Comparison of ENCODE assay signal across 8 cellular contexts in genomic region chr1:156815307-156815826, GRCh38. TPM values are rescaled to one million over a fixed set of nuclear protein-coding genes. Genes with fewer than 3 reads are reported as not detected.
DNase-seq lines count a peak whose midpoint lies in the region; ATAC-seq and TF ChIP-seq lines count a peak whose summit lies in the region.

No MANE protein-coding gene starts in this region.

- no peaks in the 10 kb centered on the region for H3K79me1 ChIP-seq in neuronal stem cell (ENCODE audit: low read depth, low read length)

- H3K27me3 ChIP-seq in CD4-positive, alpha-beta memory T cell (ENCODE audit: insufficient read depth, low read length) = no peaks in the 10 kb centered on the region
- no peaks in the 10 kb centered on the region for H3K27me3 ChIP-seq in Peyer's patch
- peaks cover 0 to 13% (median 0%) of the 10 kb centered on the region in 4 donors for H3K27me3 ChIP-seq in esophagus squamous epithelium
- peaks cover 0 to 53% (median 19%) of the 10 kb centered on the region in 3 experiments for H3K27me3 ChIP-seq in neuronal stem cell (ENCODE audit: control insufficient read depth in 3 of 3, insufficient read depth in 3 of 3, low read depth in 1 of 3, low read length in 3 of 3)
- H3K27me3 ChIP-seq in suprapubic skin = no peaks in the 10 kb centered on the region

- no peak for TF ChIP-seq CTCF in Peyer's patch (IDR thresholded peaks at IDR 0.05)
- peak in 1 of 6 experiments; percentile 5 for TF ChIP-seq CTCF in esophagus squamous epithelium (IDR thresholded peaks at IDR 0.05)
- TF ChIP-seq CTCF in suprapubic skin (IDR thresholded peaks at IDR 0.05) = no peak

- H4K91ac ChIP-seq in neuronal stem cell (ENCODE audit: low read depth, low read length, poor library complexity) = peak overlapping the region; percentile 83

- H2AK5ac ChIP-seq in neuronal stem cell (ENCODE audit: low read depth, low read length) = no peak overlapping the region

- H3K14ac ChIP-seq in neuronal stem cell (ENCODE audit: low read length) = peak overlapping the region; percentile 10

- POLR2A ChIA-PET in CD4-positive, alpha-beta memory T cell (lab: Charles Lee; ENCODE audit: partially characterized antibody) = interaction anchor here (0.6 to 3.8 kb wide), 8 partner anchors 10 to 87 kb away, joined by 3 to 23 read pairs (median 15); partner anchors contain the start of genes HDGF, INSRR, ISG20L2 and METTL25B

- H2BK12ac ChIP-seq in neuronal stem cell (ENCODE audit: low read length) = no peak overlapping the region

- H3K4me2 ChIP-seq in neuronal stem cell (ENCODE audit: insufficient read depth, low read length, poor library complexity, severe bottlenecking) = no peak overlapping the region

- peaks cover 21% of the 10 kb centered on the region for H3K36me3 ChIP-seq in CD4-positive, alpha-beta memory T cell (ENCODE audit: insufficient read depth, low read length)
- no peaks in the 10 kb centered on the region for H3K36me3 ChIP-seq in Peyer's patch
- H3K36me3 ChIP-seq in esophagus squamous epithelium = no peaks in the 10 kb centered on the region
- no peaks in the 10 kb centered on the region for H3K36me3 ChIP-seq in neuronal stem cell (replicated peaks in 1 of 2; ENCODE audit: control insufficient read depth in 2 of 2, insufficient read depth in 2 of 2, low read length in 2 of 2)
- H3K36me3 ChIP-seq in suprapubic skin = no peaks in the 10 kb centered on the region

- peaks cover 70% of the 10 kb centered on the region for H3K4me1 ChIP-seq in CD4-positive, alpha-beta memory T cell (ENCODE audit: insufficient read depth, low read length)
- H3K4me1 ChIP-seq in Peyer's patch = peaks cover 0 to 23% (median 3%) of the 10 kb centered on the region in 4 donors
- H3K4me1 ChIP-seq in esophagus squamous epithelium = peaks cover 12 to 45% (median 21%) of the 10 kb centered on the region in 3 donors
- H3K4me1 ChIP-seq in neuronal stem cell (ENCODE audit: control insufficient read depth in 2 of 2, insufficient read depth in 1 of 2, low read depth in 1 of 2, low read length in 2 of 2) = peaks cover 9 to 13% of the 10 kb centered on the region in 2 donors
- peaks cover 17% of the 10 kb centered on the region for H3K4me1 ChIP-seq in suprapubic skin

- H3K4me3 ChIP-seq in CD4-positive, alpha-beta memory T cell (ENCODE audit: low read length in 2 of 2) = peak overlapping the region; percentile 73 to 97
- H3K4me3 ChIP-seq in Peyer's patch (peak overlapping the region; percentile 27 to 44 (median 38)), esophagus squamous epithelium (peak overlapping the region in 3 of 4 donors; percentile 18 to 38 (median 32)), neuronal stem cell (ENCODE audit: low read length in 2 of 2) (peak overlapping the region in 1 of 2 donors; percentile 38), suprapubic skin (no peak overlapping the region)

- ATAC-seq in HG03097 (IDR thresholded peaks at IDR 0.05; ENCODE audit: low FRiP score, unreplicated experiment) (no peak), HG03378 (IDR thresholded peaks at IDR 0.05; ENCODE audit: unreplicated experiment) (no peak)

- CTCF ChIA-PET in CD4-positive, alpha-beta memory T cell (lab: Charles Lee; ENCODE audit: partially characterized antibody) = interaction anchor here (1.0 to 5.2 kb wide), 4 partner anchors 15 to 45 kb away, joined by 3 to 56 read pairs (median 32); partner anchors contain the start of genes INSRR and NTRK1

- no peak overlapping the region for H2BK120ac ChIP-seq in neuronal stem cell (ENCODE audit: low read depth, low read length)

- H3K27me3 Mint-ChIP-seq in CD4-positive, alpha-beta memory T cell = peaks cover 0 to 5% of the 10 kb centered on the region in 2 donors

- no peak overlapping the region for H3K23ac ChIP-seq in neuronal stem cell (ENCODE audit: low read depth, low read length, poor library complexity)

- no peak for TF ChIP-seq EP300 in suprapubic skin (IDR thresholded peaks at IDR 0.05)

- no peaks in the 10 kb centered on the region for H3K9me3 ChIP-seq in CD4-positive, alpha-beta memory T cell (ENCODE audit: control insufficient read depth in 1 of 2, low read length in 2 of 2)
- no peaks in the 10 kb centered on the region for H3K9me3 ChIP-seq in Peyer's patch
- H3K9me3 ChIP-seq in esophagus squamous epithelium = no peaks in the 10 kb centered on the region
- no peaks in the 10 kb centered on the region for H3K9me3 ChIP-seq in neuronal stem cell (replicated peaks in 1 of 2; ENCODE audit: control insufficient read depth in 2 of 2, insufficient read depth in 1 of 2, low read depth in 1 of 2, low read length in 2 of 2)
- H3K9me3 ChIP-seq in suprapubic skin = no peaks in the 10 kb centered on the region

- H3K4me1 Mint-ChIP-seq in CD4-positive, alpha-beta memory T cell = peaks cover 44 to 74% (median 63%) of the 10 kb centered on the region in 4 donors

- H3K9me3 Mint-ChIP-seq in CD4-positive, alpha-beta memory T cell = peaks cover 0 to 6% (median 0%) of the 10 kb centered on the region in 8 donors

- H3K4me3 Mint-ChIP-seq in CD4-positive, alpha-beta memory T cell = peak overlapping the region; percentile 92 to 95 (median 94)

- H3K27ac Mint-ChIP-seq in CD4-positive, alpha-beta memory T cell = peak overlapping the region; percentile 99 to 100 (median 100)

- no peak overlapping the region for H2BK5ac ChIP-seq in neuronal stem cell (ENCODE audit: low read length)

- DNase-seq in CD4-positive, alpha-beta memory T cell = no peak
- DNase-seq in Peyer's patch (peak in 1 of 3 donors; percentile 53), esophagus squamous epithelium (lab: John Stamatoyannopoulos, UW) (no peak), neuronal stem cell (ENCODE audit: low spot score) (no peak), occipital lobe (lab: John Stamatoyannopoulos, UW) (no peak), suprapubic skin (ENCODE audit: low spot score in 2 of 2) (no peak)

- no peak overlapping the region for H4K8ac ChIP-seq in neuronal stem cell (ENCODE audit: low read depth, low read length)

- peaks cover 22 to 49% of the 10 kb centered on the region in 2 donors for H3K36me3 Mint-ChIP-seq in CD4-positive, alpha-beta memory T cell

- peak overlapping the region; percentile 50 for H2AFZ ChIP-seq in neuronal stem cell (ENCODE audit: low read length)

- no peak for TF ChIP-seq POLR2A in Peyer's patch (IDR thresholded peaks at IDR 0.05)
- TF ChIP-seq POLR2A in esophagus squamous epithelium (IDR thresholded peaks at IDR 0.05) = no peak
- TF ChIP-seq POLR2A in suprapubic skin (IDR thresholded peaks at IDR 0.05) = no peak

- peak overlapping the region; percentile 100 for H3K27ac ChIP-seq in CD4-positive, alpha-beta memory T cell (ENCODE audit: low read depth, low read length)
- peak overlapping the region; percentile 73 to 93 (median 84) for H3K27ac ChIP-seq in Peyer's patch
- peak overlapping the region; percentile 55 to 81 (median 73) for H3K27ac ChIP-seq in esophagus squamous epithelium
- H3K27ac ChIP-seq in neuronal stem cell (replicated peaks; ENCODE audit: low read length) = no peak overlapping the region
- no peak overlapping the region for H3K27ac ChIP-seq in suprapubic skin

- no peak overlapping the region for H3K9ac ChIP-seq in neuronal stem cell (ENCODE audit: low read depth, low read length, poor library complexity)

- peak overlapping the region; percentile 88 for H2BK15ac ChIP-seq in neuronal stem cell (ENCODE audit: low read length)

- no peak overlapping the region for H3K4ac ChIP-seq in neuronal stem cell (ENCODE audit: low read length)

- 60 to 64% methylated on average over 4 of the region's 5 CpGs for WGBS in esophagus squamous epithelium, 2 donors
- no CpG with 5 or more reads among the region's 5 CpGs for WGBS in neuronal stem cell (ENCODE audit: extremely low coverage in 2 of 2, insufficient read length in 2 of 2, insufficient replicate concordance in 1 of 2), 2 donors
- 68% methylated on average over 5 of the region's 5 CpGs for WGBS in suprapubic skin

- H3K18ac ChIP-seq in neuronal stem cell (ENCODE audit: low read length) = peak overlapping the region; percentile 39

- intact Hi-C loops in CD4-positive, alpha-beta memory T cell (cut with micrococcal nuclease) = loop anchor here (5.0 kb wide), 1 partner anchor 73 kb away; the partner anchor contains the start of gene MRPL24
- intact Hi-C loops in esophagus squamous epithelium (cut with DNase I) = no loop called here

RNA-seq across cellular contexts. Expression of gene SH2D2A, which starts 1.3 kb away (rescaled TPM):
- total RNA-seq in CD4-positive, alpha-beta memory T cell = 10 to 100 TPM; 55.1 to 63.6 TPM
- 10 to 100 TPM; 29.1 to 53.9 TPM for polyA plus RNA-seq in CD4-positive, alpha-beta memory T cell
- total RNA-seq in Peyer's patch = 10 to 100 TPM in 1 of 4 donors, 1 to 10 TPM in 2, not detected in 1; 2.7 to 13.5 (median 6.5) TPM
- total RNA-seq in esophagus squamous epithelium = 1 to 10 TPM in 2 of 4 donors, under 1 TPM in 1, not detected in 1; 0.32 to 2.0 (median 1.7) TPM
- polyA plus RNA-seq in neuronal stem cell (2013, experiment 1 of 2) = 4.3 TPM
- polyA plus RNA-seq in neuronal stem cell (2013, experiment 2 of 2) = 3.5 TPM
- total RNA-seq in occipital lobe = not detected
- total RNA-seq in suprapubic skin = under 1 TPM in 2 of 4 donors, not detected in 2; 0.29 to 0.48 TPM

RNA-seq across cellular contexts. Expression of gene INSRR, which starts 43.5 kb away (rescaled TPM):
- under 1 TPM in 1 of 2 experiments, not detected in 1; 0.06 TPM for total RNA-seq in CD4-positive, alpha-beta memory T cell
- polyA plus RNA-seq in CD4-positive, alpha-beta memory T cell = not detected
- total RNA-seq in Peyer's patch (not detected), esophagus squamous epithelium (not detected), occipital lobe (0.31 TPM), suprapubic skin (not detected)
- polyA plus RNA-seq in neuronal stem cell (2013, experiment 1 of 2) = 0.01 TPM
- 0.01 TPM for polyA plus RNA-seq in neuronal stem cell (2013, experiment 2 of 2)

RNA-seq across cellular contexts. Expression of gene NTRK1, which starts 45.3 kb away (rescaled TPM):
- under 1 TPM in 1 of 2 experiments, not detected in 1; 0.23 TPM for total RNA-seq in CD4-positive, alpha-beta memory T cell
- polyA plus RNA-seq in CD4-positive, alpha-beta memory T cell = not detected
- total RNA-seq in Peyer's patch (under 1 TPM in 1 of 4 donors, not detected in 3; 0.57 TPM), esophagus squamous epithelium (under 1 TPM in 2 of 4 donors, not detected in 2; 0.09 to 0.57 TPM), occipital lobe (not detected), suprapubic skin (under 1 TPM in 1 of 4 donors, not detected in 3; 0.32 TPM)
- 0.07 TPM for polyA plus RNA-seq in neuronal stem cell (2013, experiment 1 of 2)
- 0.11 TPM for polyA plus RNA-seq in neuronal stem cell (2013, experiment 2 of 2)

RNA-seq across cellular contexts. Expression of gene PRCC, which starts 48.0 kb away (rescaled TPM):
- total RNA-seq in CD4-positive, alpha-beta memory T cell = 10 to 100 TPM; 60.9 to 61.3 TPM
- 10 to 100 TPM; 32.8 to 52.7 TPM for polyA plus RNA-seq in CD4-positive, alpha-beta memory T cell
- total RNA-seq in Peyer's patch (100 to 1,000 TPM in 1 of 4 donors, 10 to 100 TPM in 3; 43.3 to 114 (median 46.3) TPM), esophagus squamous epithelium (10 to 100 TPM; 35.6 to 42.6 (median 38.3) TPM), occipital lobe (16.2 TPM), suprapubic skin (10 to 100 TPM; 39.1 to 50.1 (median 43.3) TPM)
- 136 TPM for polyA plus RNA-seq in neuronal stem cell (2013, experiment 1 of 2)
- polyA plus RNA-seq in neuronal stem cell (2013, experiment 2 of 2) = 127 TPM

Comparison
In these comparisons a context has a peak if more than half of its experiments do, and no peak if none do; other contexts are left out.
1. H3K27ac ChIP-seq: peak in CD4-positive, alpha-beta memory T cell (single experiment), Peyer's patch (4 of 4) and esophagus squamous epithelium (4 of 4); none in neuronal stem cell (single experiment) and suprapubic skin (single experiment).